ENCODE assay signal across 1 cellular context in the genomic region with DNA sequence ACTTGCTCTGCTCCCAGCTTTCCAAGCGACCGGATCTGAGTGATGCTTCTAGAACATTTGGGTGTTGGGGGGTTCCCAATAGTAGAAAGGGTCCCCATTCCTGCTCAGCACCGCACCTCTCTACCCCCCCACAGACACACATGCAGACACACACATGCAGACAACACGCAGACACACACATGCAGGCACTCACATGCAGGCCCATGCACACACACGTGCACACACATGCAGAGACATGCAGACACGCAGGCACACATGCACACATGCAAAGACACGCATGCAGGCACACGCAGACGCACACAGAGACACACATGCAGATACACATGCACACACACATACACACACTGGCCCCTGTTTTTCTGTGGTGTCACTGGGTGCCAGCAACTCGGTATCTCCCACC.
TF ChIP-seq lines count a peak whose summit lies in the region.

No MANE protein-coding gene starts in this region.

TF ChIP-seq in HepG2, 621 proteins besides CTCF, POLR2A, EP300 and RAD21:
- TF ChIP-seq MXD1 (CRISPR knock-in tag; IDR thresholded peaks at IDR 0.05), result no peak
- peak; percentile 92 for TF ChIP-seq MNT (IDR thresholded peaks at IDR 0.05)
